Comparison of ENCODE assay signal across 9 cellular contexts in the genomic region with DNA sequence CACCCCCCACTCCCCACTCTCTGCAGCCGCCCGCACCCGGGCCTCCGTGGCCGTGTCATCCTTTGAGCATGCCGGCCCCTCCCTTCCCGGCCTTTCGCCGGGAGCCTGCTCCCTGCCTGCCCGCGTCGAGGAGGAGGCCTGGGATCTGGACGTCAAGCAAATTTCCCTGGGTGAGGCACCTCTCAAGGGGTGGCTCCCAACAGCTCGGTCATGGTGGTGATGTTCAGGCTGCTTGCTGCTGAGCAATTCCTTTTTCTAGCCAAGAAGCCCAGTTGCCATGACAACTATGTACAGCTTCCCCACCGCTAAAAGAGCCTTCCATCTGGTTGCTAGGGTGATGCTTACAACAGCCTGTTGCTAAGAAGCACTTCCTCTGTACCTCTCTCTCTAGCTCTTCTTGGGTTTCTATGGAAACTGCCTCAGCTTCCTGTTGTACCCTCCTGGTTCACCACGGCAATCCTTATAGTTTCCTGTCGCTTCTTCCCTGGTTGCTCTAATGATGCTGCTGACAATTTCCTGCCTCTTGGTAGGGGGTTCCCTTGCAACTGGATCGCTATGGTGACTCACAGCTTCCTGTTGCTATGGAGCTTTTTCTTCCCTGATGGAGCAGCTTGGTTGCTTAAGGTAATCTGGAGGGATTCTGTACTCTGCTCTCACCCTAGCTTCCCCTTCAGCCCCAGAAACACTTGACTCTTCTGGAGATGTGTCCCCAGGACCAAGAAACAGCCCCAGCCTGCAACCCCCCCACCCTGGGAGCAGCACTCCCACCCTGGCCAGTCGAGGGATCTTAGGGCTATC.
DNase-seq lines count a peak whose midpoint lies in the region; ATAC-seq and FAIRE-seq lines count a peak whose summit lies in the region.
"Had no signal": no experiment of that assay in that cellular context is flagged by ENCODE, and none has a peak within 500 bp of the region (broad histone marks: within the 10 kb centered on the region; RNA-seq: fewer than 3 reads in every experiment).

No MANE protein-coding gene starts in this region.

- no peak overlapping the region for H3K27ac Mint-ChIP-seq in stimulated activated naive CD8-positive, alpha-beta T cell treated with anti-CD3 and anti-CD28 coated beads, Interleukin-15, amount 100 ng/mL, for 72 hours

- peak; percentile 80 for ATAC-seq in stimulated activated naive CD8-positive, alpha-beta T cell treated with anti-CD3 and anti-CD28 coated beads, Interleukin-15, amount 100 ng/mL, for 72 hours
- no peak for ATAC-seq in GM21529 (IDR thresholded peaks at IDR 0.05; ENCODE audit: unreplicated experiment)

- no peak for FAIRE-seq in HTR-8/SVneo (lab: Jason Lieb, UNC)
- FAIRE-seq: colon had no signal

- peaks cover 21% of the 10 kb centered on the region for H3K4me1 Mint-ChIP-seq in stimulated activated naive CD8-positive, alpha-beta T cell treated with anti-CD3 and anti-CD28 coated beads, Interleukin-15, amount 100 ng/mL, for 72 hours

- DNase-seq in stimulated activated CD4-positive, alpha-beta T cell treated with anti-CD3 and anti-CD28 coated beads, Interleukin-15, amount 100 ng/mL, for 24 hours = peak; percentile 37
- no peak for DNase-seq in stimulated activated CD4-positive, alpha-beta T cell treated with anti-CD3 and anti-CD28 coated beads, Interleukin-4, amount 100 ng/mL, for 1 hour
- DNase-seq in HTR-8/SVneo (ENCODE audit: insufficient read length, low spot score) = peak; percentile 52
- peak; percentile 78 for DNase-seq in T follicular helper cell (ENCODE audit: low read depth)
- peak; percentile 97 for DNase-seq in central memory CD4-positive, alpha-beta T cell
- peak; percentile 82 for DNase-seq in kidney glomerular epithelial cell (lab: John Stamatoyannopoulos, UW)
- DNase-seq in stimulated activated naive CD8-positive, alpha-beta T cell treated with anti-CD3 and anti-CD28 coated beads, Interleukin-15, amount 100 ng/mL, for 72 hours = peak in 1 of 2 donors; percentile 51

- H3K4me3 Mint-ChIP-seq in stimulated activated naive CD8-positive, alpha-beta T cell treated with anti-CD3 and anti-CD28 coated beads, Interleukin-15, amount 100 ng/mL, for 72 hours = no peak overlapping the region

- no peaks in the 10 kb centered on the region for H3K27me3 Mint-ChIP-seq in stimulated activated naive CD8-positive, alpha-beta T cell treated with anti-CD3 and anti-CD28 coated beads, Interleukin-15, amount 100 ng/mL, for 72 hours

- no peaks in the 10 kb centered on the region for H3K9me3 Mint-ChIP-seq in stimulated activated naive CD8-positive, alpha-beta T cell treated with anti-CD3 and anti-CD28 coated beads, Interleukin-15, amount 100 ng/mL, for 72 hours
